2 cellular contexts compared by ENCODE assay signal in the genomic region with DNA sequence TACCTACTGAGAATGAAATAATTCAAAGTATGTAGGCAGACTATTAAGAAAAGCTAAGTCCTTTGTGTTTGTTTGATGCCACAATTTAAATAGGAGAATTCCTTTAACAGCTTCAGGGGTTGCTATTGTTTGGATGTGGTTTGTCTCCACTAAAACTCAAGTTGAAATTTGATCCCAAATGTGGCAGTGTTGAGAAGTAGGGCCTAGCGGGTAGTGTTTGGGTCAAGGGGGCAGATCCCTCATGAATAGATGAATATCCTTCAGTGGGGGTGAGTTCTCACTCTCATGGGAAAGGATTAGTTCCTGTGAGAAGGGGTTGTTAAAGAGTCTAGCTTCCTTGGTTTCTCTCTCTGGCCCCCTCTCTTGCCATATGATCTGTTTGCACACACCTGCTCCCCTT.
TF ChIP-seq lines count a peak whose summit lies in the region.

No MANE protein-coding gene starts in this region.

TF ChIP-seq in GM23338, 12 proteins besides CTCF, POLR2A, EP300 and RAD21 (continues in another document):
- TF ChIP-seq JUNB (IDR thresholded peaks at IDR 0.05; ENCODE audit: unreplicated experiment) (no peak), NANOG (IDR thresholded peaks at IDR 0.05; ENCODE audit: borderline replicate concordance) (peak; percentile 59; the same call in 1 of the 2 replicates), EZH2phosphoT487 (IDR thresholded peaks at IDR 0.05; ENCODE audit: unreplicated experiment) (no peak), ZNF331 (CRISPR knock-in tag; IDR thresholded peaks at IDR 0.05; ENCODE audit: low read depth) (no peak), ZNF114 (CRISPR knock-in tag; IDR thresholded peaks at IDR 0.05) (peak; percentile 76; the same call in 1 of the 2 replicates), EZH2 (IDR thresholded peaks at IDR 0.05; ENCODE audit: low read depth, unreplicated experiment) (no peak), CREB1 (CRISPR knock-in tag; IDR thresholded peaks at IDR 0.05; ENCODE audit: low read depth) (peak; percentile 41; the same call in 1 of the 2 replicates), POLR2AphosphoS5 (IDR thresholded peaks at IDR 0.05; ENCODE audit: low read depth) (no peak), STAT1 (IDR thresholded peaks at IDR 0.05; ENCODE audit: unreplicated experiment) (no peak)
- TF ChIP-seq, protein P1, sequence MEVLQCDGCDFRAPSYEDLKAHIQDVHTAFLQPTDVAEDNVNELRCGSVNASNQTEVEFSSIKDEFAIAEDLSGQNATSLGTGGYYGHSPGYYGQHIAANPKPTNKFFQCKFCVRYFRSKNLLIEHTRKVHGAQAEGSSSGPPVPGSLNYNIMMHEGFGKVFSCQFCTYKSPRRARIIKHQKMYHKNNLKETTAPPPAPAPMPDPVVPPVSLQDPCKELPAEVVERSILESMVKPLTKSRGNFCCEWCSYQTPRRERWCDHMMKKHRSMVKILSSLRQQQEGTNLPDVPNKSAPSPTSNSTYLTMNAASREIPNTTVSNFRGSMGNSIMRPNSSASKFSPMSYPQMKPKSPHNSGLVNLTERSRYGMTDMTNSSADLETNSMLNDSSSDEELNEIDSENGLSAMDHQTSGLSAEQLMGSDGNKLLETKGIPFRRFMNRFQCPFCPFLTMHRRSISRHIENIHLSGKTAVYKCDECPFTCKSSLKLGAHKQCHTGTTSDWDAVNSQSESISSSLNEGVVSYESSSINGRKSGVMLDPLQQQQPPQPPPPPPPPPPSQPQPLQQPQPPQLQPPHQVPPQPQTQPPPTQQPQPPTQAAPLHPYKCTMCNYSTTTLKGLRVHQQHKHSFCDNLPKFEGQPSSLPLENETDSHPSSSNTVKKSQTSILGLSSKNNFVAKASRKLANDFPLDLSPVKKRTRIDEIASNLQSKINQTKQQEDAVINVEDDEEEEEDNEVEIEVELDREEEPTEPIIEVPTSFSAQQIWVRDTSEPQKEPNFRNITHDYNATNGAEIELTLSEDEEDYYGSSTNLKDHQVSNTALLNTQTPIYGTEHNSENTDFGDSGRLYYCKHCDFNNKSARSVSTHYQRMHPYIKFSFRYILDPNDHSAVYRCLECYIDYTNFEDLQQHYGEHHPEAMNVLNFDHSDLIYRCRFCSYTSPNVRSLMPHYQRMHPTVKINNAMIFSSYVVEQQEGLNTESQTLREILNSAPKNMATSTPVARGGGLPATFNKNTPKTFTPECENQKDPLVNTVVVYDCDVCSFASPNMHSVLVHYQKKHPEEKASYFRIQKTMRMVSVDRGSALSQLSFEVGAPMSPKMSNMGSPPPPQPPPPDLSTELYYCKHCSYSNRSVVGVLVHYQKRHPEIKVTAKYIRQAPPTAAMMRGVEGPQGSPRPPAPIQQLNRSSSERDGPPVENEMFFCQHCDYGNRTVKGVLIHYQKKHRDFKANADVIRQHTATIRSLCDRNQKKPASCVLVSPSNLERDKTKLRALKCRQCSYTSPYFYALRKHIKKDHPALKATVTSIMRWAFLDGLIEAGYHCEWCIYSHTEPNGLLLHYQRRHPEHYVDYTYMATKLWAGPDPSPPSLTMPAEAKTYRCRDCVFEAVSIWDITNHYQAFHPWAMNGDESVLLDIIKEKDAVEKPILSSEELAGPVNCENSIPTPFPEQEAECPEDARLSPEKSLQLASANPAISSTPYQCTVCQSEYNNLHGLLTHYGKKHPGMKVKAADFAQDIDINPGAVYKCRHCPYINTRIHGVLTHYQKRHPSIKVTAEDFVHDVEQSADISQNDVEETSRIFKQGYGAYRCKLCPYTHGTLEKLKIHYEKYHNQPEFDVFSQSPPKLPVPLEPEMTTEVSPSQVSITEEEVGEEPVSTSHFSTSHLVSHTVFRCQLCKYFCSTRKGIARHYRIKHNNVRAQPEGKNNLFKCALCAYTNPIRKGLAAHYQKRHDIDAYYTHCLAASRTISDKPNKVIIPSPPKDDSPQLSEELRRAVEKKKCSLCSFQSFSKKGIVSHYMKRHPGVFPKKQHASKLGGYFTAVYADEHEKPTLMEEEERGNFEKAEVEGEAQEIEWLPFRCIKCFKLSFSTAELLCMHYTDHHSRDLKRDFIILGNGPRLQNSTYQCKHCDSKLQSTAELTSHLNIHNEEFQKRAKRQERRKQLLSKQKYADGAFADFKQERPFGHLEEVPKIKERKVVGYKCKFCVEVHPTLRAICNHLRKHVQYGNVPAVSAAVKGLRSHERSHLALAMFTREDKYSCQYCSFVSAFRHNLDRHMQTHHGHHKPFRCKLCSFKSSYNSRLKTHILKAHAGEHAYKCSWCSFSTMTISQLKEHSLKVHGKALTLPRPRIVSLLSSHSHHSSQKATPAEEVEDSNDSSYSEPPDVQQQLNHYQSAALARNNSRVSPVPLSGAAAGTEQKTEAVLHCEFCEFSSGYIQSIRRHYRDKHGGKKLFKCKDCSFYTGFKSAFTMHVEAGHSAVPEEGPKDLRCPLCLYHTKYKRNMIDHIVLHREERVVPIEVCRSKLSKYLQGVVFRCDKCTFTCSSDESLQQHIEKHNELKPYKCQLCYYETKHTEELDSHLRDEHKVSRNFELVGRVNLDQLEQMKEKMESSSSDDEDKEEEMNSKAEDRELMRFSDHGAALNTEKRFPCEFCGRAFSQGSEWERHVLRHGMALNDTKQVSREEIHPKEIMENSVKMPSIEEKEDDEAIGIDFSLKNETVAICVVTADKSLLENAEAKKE (CRISPR knock-in tag; IDR thresholded peaks at IDR 0.05) = peak; percentile 90
- TF ChIP-seq, protein P2, sequence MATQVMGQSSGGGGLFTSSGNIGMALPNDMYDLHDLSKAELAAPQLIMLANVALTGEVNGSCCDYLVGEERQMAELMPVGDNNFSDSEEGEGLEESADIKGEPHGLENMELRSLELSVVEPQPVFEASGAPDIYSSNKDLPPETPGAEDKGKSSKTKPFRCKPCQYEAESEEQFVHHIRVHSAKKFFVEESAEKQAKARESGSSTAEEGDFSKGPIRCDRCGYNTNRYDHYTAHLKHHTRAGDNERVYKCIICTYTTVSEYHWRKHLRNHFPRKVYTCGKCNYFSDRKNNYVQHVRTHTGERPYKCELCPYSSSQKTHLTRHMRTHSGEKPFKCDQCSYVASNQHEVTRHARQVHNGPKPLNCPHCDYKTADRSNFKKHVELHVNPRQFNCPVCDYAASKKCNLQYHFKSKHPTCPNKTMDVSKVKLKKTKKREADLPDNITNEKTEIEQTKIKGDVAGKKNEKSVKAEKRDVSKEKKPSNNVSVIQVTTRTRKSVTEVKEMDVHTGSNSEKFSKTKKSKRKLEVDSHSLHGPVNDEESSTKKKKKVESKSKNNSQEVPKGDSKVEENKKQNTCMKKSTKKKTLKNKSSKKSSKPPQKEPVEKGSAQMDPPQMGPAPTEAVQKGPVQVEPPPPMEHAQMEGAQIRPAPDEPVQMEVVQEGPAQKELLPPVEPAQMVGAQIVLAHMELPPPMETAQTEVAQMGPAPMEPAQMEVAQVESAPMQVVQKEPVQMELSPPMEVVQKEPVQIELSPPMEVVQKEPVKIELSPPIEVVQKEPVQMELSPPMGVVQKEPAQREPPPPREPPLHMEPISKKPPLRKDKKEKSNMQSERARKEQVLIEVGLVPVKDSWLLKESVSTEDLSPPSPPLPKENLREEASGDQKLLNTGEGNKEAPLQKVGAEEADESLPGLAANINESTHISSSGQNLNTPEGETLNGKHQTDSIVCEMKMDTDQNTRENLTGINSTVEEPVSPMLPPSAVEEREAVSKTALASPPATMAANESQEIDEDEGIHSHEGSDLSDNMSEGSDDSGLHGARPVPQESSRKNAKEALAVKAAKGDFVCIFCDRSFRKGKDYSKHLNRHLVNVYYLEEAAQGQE (IDR thresholded peaks at IDR 0.05; ENCODE audit: unreplicated experiment) = no peak

TF ChIP-seq in IMR-90, 13 proteins besides CTCF, POLR2A, EP300 and RAD21:
- TF ChIP-seq MXI1 (IDR thresholded peaks at IDR 0.05; ENCODE audit: borderline replicate concordance, low read depth, low read length) (no peak), CHD1 (IDR thresholded peaks at IDR 0.05; ENCODE audit: low read depth, low read length) (no peak), MAFK (IDR thresholded peaks at IDR 0.05; ENCODE audit: low read depth, low read length) (no peak), CEBPB (IDR thresholded peaks at IDR 0.05; ENCODE audit: low read depth, low read length) (no peak), NFE2L2 (IDR thresholded peaks at IDR 0.05; ENCODE audit: low read depth, low read length) (no peak), RFX5 (IDR thresholded peaks at IDR 0.05; ENCODE audit: low read depth, low read length) (no peak), SMC3 (IDR thresholded peaks at IDR 0.05; ENCODE audit: low read depth, low read length) (no peak), RCOR1 (IDR thresholded peaks at IDR 0.05; ENCODE audit: insufficient replicate concordance, low read length) (no peak), MAZ (IDR thresholded peaks at IDR 0.05; ENCODE audit: borderline replicate concordance, low read depth, low read length) (no peak), BHLHE40 (IDR thresholded peaks at IDR 0.05; ENCODE audit: low read depth, low read length) (no peak), FOS (IDR thresholded peaks at IDR 0.05; ENCODE audit: low read depth, low read length) (no peak)
- TF ChIP-seq, protein P3, sequence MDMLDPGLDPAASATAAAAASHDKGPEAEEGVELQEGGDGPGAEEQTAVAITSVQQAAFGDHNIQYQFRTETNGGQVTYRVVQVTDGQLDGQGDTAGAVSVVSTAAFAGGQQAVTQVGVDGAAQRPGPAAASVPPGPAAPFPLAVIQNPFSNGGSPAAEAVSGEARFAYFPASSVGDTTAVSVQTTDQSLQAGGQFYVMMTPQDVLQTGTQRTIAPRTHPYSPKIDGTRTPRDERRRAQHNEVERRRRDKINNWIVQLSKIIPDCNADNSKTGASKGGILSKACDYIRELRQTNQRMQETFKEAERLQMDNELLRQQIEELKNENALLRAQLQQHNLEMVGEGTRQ (IDR thresholded peaks at IDR 0.05; ENCODE audit: low read depth, low read length) = no peak
- TF ChIP-seq, protein P4, sequence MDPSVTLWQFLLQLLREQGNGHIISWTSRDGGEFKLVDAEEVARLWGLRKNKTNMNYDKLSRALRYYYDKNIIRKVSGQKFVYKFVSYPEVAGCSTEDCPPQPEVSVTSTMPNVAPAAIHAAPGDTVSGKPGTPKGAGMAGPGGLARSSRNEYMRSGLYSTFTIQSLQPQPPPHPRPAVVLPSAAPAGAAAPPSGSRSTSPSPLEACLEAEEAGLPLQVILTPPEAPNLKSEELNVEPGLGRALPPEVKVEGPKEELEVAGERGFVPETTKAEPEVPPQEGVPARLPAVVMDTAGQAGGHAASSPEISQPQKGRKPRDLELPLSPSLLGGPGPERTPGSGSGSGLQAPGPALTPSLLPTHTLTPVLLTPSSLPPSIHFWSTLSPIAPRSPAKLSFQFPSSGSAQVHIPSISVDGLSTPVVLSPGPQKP (IDR thresholded peaks at IDR 0.05; ENCODE audit: borderline replicate concordance, low read depth, low read length) = no peak
